Comparison of ENCODE assay signal across 22 cellular contexts in the genomic region with DNA sequence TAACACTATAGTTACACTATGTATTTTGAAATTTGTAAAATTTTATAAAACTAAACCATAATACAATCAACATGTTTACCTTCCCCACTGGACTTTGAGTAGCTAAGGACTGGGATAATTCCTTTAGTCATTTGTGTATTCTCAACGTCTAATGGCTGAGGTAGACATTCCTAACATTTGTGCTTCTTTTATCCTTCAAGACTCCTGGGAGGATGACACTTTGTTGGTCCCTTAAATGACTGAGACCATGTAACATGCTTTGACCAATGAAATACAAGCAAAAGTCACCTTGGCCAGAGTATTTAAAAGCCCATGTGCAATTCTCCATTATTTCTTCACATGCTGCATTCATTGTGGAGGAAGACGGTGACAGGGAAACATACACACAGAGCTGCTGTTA. TPM values are rescaled to one million over a fixed set of nuclear protein-coding genes. Genes with fewer than 3 reads are reported as not detected.
DNase-seq lines count a peak whose midpoint lies in the region; ATAC-seq and TF ChIP-seq lines count a peak whose summit lies in the region.
"Had no signal": no experiment of that assay in that cellular context is flagged by ENCODE, and none has a peak within 500 bp of the region (broad histone marks: within the 10 kb centered on the region; RNA-seq: fewer than 3 reads in every experiment).

No MANE protein-coding gene starts in this region.

- H3F3A ChIP-seq in GM23338 (replicated peaks; ENCODE audit: low read depth), result no peaks in the 10 kb centered on the region

- H2AFZ ChIP-seq in GM23338, result no peak overlapping the region
- no peak overlapping the region for H2AFZ ChIP-seq in Karpas-422 (ENCODE audit: low read length)

- H4K5ac ChIP-seq in mesendoderm (ENCODE audit: low read length), result no peak overlapping the region

- no peak overlapping the region for H2BK15ac ChIP-seq in mesendoderm (replicated peaks; ENCODE audit: low read depth)

- peak overlapping the region; percentile 23 for H3K18ac ChIP-seq in mesendoderm (ENCODE audit: low read length)

- no peaks in the 10 kb centered on the region for H3K36me3 ChIP-seq in GM23338 (ENCODE audit: insufficient read depth)
- peaks cover 8% of the 10 kb centered on the region for H3K36me3 ChIP-seq in Karpas-422 (ENCODE audit: insufficient read depth, low read length)
- no peaks in the 10 kb centered on the region for H3K36me3 ChIP-seq in mesendoderm (ENCODE audit: control insufficient read depth, insufficient read depth, low read length)

- H3K27me3 ChIP-seq in GM23338 (ENCODE audit: insufficient read depth) (no peaks in the 10 kb centered on the region), Karpas-422 (ENCODE audit: low read length) (no peaks in the 10 kb centered on the region), mesendoderm (ENCODE audit: insufficient read depth, low read length, poor library complexity) (no peaks in the 10 kb centered on the region)
- H3K27me3 ChIP-seq: BE2C, BLaER1 had no signal

- no peak overlapping the region for H2BK5ac ChIP-seq in mesendoderm (ENCODE audit: low read length)

- no peak overlapping the region for H2AK5ac ChIP-seq in mesendoderm (ENCODE audit: low read length)

- H3K9ac ChIP-seq in Karpas-422 (ENCODE audit: low read length), result no peak overlapping the region
- no peak overlapping the region for H3K9ac ChIP-seq in mesendoderm (ENCODE audit: low read length)
- H3K9ac ChIP-seq: BLaER1 had no signal

- H3K23ac ChIP-seq in mesendoderm (ENCODE audit: low read length), result no peak overlapping the region

- no peak for TF ChIP-seq CTCF in GM23338 (conservative IDR thresholded peaks at IDR 0.05; ENCODE audit: low read depth in 2 of 2)

- ATAC-seq in GM23338 (no peak), HG02938 (IDR thresholded peaks at IDR 0.05; ENCODE audit: unreplicated experiment) (no peak), HG03378 (IDR thresholded peaks at IDR 0.05; ENCODE audit: unreplicated experiment) (no peak)

- no peak overlapping the region for H4K8ac ChIP-seq in mesendoderm (ENCODE audit: low read depth, low read length)

- peaks cover 65% of the 10 kb centered on the region for H3K4me1 ChIP-seq in GM23338 (ENCODE audit: insufficient read depth)
- peaks cover 76% of the 10 kb centered on the region for H3K4me1 ChIP-seq in Karpas-422 (ENCODE audit: low read length)
- peaks cover 8% of the 10 kb centered on the region for H3K4me1 ChIP-seq in mesendoderm (ENCODE audit: control insufficient read depth, low read depth, low read length)

- no peak overlapping the region for H3K56ac ChIP-seq in mesendoderm (ENCODE audit: low read length)

- no peak overlapping the region for H3K4me2 ChIP-seq in GM23338
- H3K4me2 ChIP-seq in Karpas-422 (ENCODE audit: low read depth, low read length, poor library complexity, severe bottlenecking), result no peak overlapping the region
- no peak overlapping the region for H3K4me2 ChIP-seq in mesendoderm (ENCODE audit: low read length)
- H3K4me2 ChIP-seq: BLaER1 had no signal

- H3K27me3 Mint-ChIP-seq in GM23338 (ENCODE audit: insufficient read depth, low read depth, poor library complexity), result peaks cover 10% of the 10 kb centered on the region
- H3K27me3 Mint-ChIP-seq: CD4-positive, CD25-positive, alpha-beta regulatory T cell had no signal

- peaks cover 38% of the 10 kb centered on the region; the same call in 2 of the 3 replicates for H3K36me3 Mint-ChIP-seq in GM23338 (ENCODE audit: low read depth)
- H3K36me3 Mint-ChIP-seq: CD14-positive monocyte; CD4-positive, alpha-beta memory T cell; CD4-positive, CD25-positive, alpha-beta regulatory T cell; CD8-positive, alpha-beta memory T cell had no signal

- H3K9me3 Mint-ChIP-seq in GM23338, result peaks cover 20% of the 10 kb centered on the region; the same call in 2 of the 3 replicates
- H3K9me3 Mint-ChIP-seq: CD8-positive, alpha-beta memory T cell had no signal

- H3K9me3 ChIP-seq in Karpas-422 (ENCODE audit: low read length), result no peaks in the 10 kb centered on the region
- H3K9me3 ChIP-seq: BE2C had no signal

- no peak overlapping the region; the same call in 1 of the 2 replicates for H3K27ac Mint-ChIP-seq in GM23338
- H3K27ac Mint-ChIP-seq: CD14-positive monocyte; CD4-positive, alpha-beta memory T cell; CD4-positive, CD25-positive, alpha-beta regulatory T cell; CD8-positive, alpha-beta memory T cell had no signal

- H3K79me2 ChIP-seq in GM23338 (replicated peaks; ENCODE audit: insufficient read depth) (peaks cover 83% of the 10 kb centered on the region), Karpas-422 (ENCODE audit: low read length) (peaks cover 100% of the 10 kb centered on the region), mesendoderm (ENCODE audit: control insufficient read depth, insufficient read depth, low read length) (no peaks in the 10 kb centered on the region)

- H3K4me3 ChIP-seq in GM23338 (no peak overlapping the region), Karpas-422 (ENCODE audit: low read length) (no peak overlapping the region), mesendoderm (ENCODE audit: low read length) (no peak overlapping the region)
- H3K4me3 ChIP-seq: BLaER1 had no signal

- H3K4me3 Mint-ChIP-seq in GM23338, result no peak overlapping the region
- H3K4me3 Mint-ChIP-seq: CD14-positive monocyte; CD4-positive, alpha-beta memory T cell; CD4-positive, CD25-positive, alpha-beta regulatory T cell; CD8-positive, alpha-beta memory T cell had no signal

- WGBS in mesendoderm (ENCODE audit: extremely low coverage, insufficient coverage, low lambda C conversion rate), result no CpG with 5 or more reads among the region's 2 CpGs

- DNase-seq in GM23338 (ENCODE audit: low spot score) (peak; percentile 27), Karpas-422 (no peak), caudate nucleus (lab: John Stamatoyannopoulos, UW) (no peak), mesendoderm (peak; percentile 54), NCI-H2227 treated with DMSO at 0.1 percent for 48 hours (lab: John Stamatoyannopoulos, UW) (no peak), NOMO-1 (lab: John Stamatoyannopoulos, UW; ENCODE audit: unreplicated experiment in 2 of 2) (no peak)
- DNase-seq: 8988T; ACHN; BE2C; C1 segment of cervical spinal cord; CD4-positive, alpha-beta memory T cell; CD4-positive, CD25-positive, alpha-beta regulatory T cell; CD8-positive, alpha-beta memory T cell; COR-L47; DMS 273 treated with DMSO at 0.1 percent for 48 hours; DMS153; DND-41; GF-D8 had no signal

- H3K9me2 ChIP-seq in GM23338 (ENCODE audit: insufficient read depth), result peaks cover 30% of the 10 kb centered on the region
- no peaks in the 10 kb centered on the region for H3K9me2 ChIP-seq in Karpas-422 (replicated peaks; ENCODE audit: insufficient read depth, low read length)

- H3K27ac ChIP-seq in GM23338 (ENCODE audit: low read depth), result no peak overlapping the region
- peak overlapping the region; percentile 20; the same call in 1 of the 2 replicates for H3K27ac ChIP-seq in Karpas-422 (ENCODE audit: low read length)
- peak overlapping the region; percentile 76 for H3K27ac ChIP-seq in caudate nucleus (ENCODE audit: low read depth, low read length)
- no peak overlapping the region for H3K27ac ChIP-seq in mesendoderm (ENCODE audit: low read depth, low read length)
- H3K27ac ChIP-seq: BLaER1 had no signal

- peaks cover 73% of the 10 kb centered on the region for H3K4me1 Mint-ChIP-seq in GM23338
- H3K4me1 Mint-ChIP-seq: CD4-positive, alpha-beta memory T cell; CD4-positive, CD25-positive, alpha-beta regulatory T cell; CD8-positive, alpha-beta memory T cell had no signal

- no peaks in the 10 kb centered on the region for H3K79me1 ChIP-seq in mesendoderm (ENCODE audit: low read length)

- H4K20me1 ChIP-seq in GM23338 (replicated peaks; ENCODE audit: insufficient read depth) (no peaks in the 10 kb centered on the region), Karpas-422 (ENCODE audit: insufficient read depth, low read depth, low read length) (peaks cover 18% of the 10 kb centered on the region; the same call in 1 of the 2 replicates)

- no peak overlapping the region for H3K4ac ChIP-seq in mesendoderm (ENCODE audit: low read depth, low read length)

- H2BK120ac ChIP-seq in mesendoderm (ENCODE audit: low read depth, low read length), result no peak overlapping the region

TF ChIP-seq in GM23338, 12 proteins besides CTCF, POLR2A, EP300 and RAD21 (continues in another document):
- TF ChIP-seq EZH2 (IDR thresholded peaks at IDR 0.05; ENCODE audit: low read depth, unreplicated experiment) (no peak), JUNB (IDR thresholded peaks at IDR 0.05; ENCODE audit: unreplicated experiment) (no peak)

RNA-seq across cellular contexts. Expression of a gene that starts 18.5 kb away (rescaled TPM):
- total RNA-seq in GM23338 (2014; rRNA removed; shearing (Covaris generic)), result 13.1 and 17.7 TPM in 2 replicates
- polyA plus RNA-seq in GM23338 (2016; fragmentation: Nextera tagmentation; extraction: Ambion mirVana), result 6.3 and 7.1 TPM in 2 replicates
- total RNA-seq in Karpas-422 (2014; rRNA removed; shearing (Covaris generic); ENCODE audit: low replicate concordance), result 80.1 and 81.6 TPM in 2 replicates
- 3.1 TPM for polyA plus RNA-seq in mesendoderm (2013, experiment 1 of 2)
- polyA plus RNA-seq in mesendoderm (2013, experiment 2 of 2), result 3.1 TPM
- total RNA-seq: CD4-positive, alpha-beta memory T cell; CD4-positive, CD25-positive, alpha-beta regulatory T cell had no signal
- polyA plus RNA-seq: CD14-positive monocyte; CD4-positive, alpha-beta memory T cell; CD4-positive, CD25-positive, alpha-beta regulatory T cell had no signal

Comparison
In these comparisons a context has a peak if more than half of its experiments do, and no peak if none do; other contexts are left out.
1. DNase-seq: peak in GM23338 (single experiment) and mesendoderm (single experiment); none in Karpas-422 (single experiment), caudate nucleus (0 of 61), NCI-H2227 treated with DMSO at 0.1 percent for 48 hours (single experiment) and NOMO-1 (0 of 2).
2. H3K27ac ChIP-seq: peak in Karpas-422 (single experiment) and caudate nucleus (single experiment); none in GM23338 (single experiment) and mesendoderm (single experiment).